In the genomic region with DNA sequence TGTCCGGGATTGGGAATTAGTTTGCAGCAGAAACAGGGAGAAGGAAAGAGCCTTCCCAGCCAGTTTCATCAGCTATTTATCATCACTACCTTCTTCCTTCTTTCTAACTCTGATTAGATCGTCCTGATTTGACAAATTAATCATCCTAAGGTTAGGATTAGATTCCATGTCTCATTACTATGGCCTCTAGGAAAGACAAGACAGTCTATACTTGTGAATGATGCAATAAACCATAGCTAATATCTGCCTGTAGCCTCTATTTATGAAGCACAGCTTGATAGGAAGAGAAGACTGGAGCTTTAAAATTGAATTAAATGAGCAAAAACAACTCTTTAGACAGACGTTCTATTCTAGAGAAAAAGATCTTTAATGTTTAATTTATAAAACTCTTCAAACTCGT, we compare ENCODE assay signal across 21 cellular contexts. TPM values are rescaled to one million over a fixed set of nuclear protein-coding genes. Genes with fewer than 3 reads are reported as not detected.
DNase-seq lines count a peak whose midpoint lies in the region; FAIRE-seq and TF ChIP-seq lines count a peak whose summit lies in the region.
"Had no signal": no experiment of that assay in that cellular context is flagged by ENCODE, and none has a peak within 500 bp of the region (broad histone marks: within the 10 kb centered on the region; RNA-seq: fewer than 3 reads in every experiment).

No MANE protein-coding gene starts in this region.

- H3K9me3 Mint-ChIP-seq in nephron = peaks cover 2% of the 10 kb centered on the region
- H3K9me3 Mint-ChIP-seq: CD8-positive, alpha-beta T cell had no signal

- no peaks in the 10 kb centered on the region for H3K36me3 ChIP-seq in bronchial epithelial cell (ENCODE audit: control insufficient read depth, insufficient read depth, low read length)
- H3K36me3 ChIP-seq: BLaER1 had no signal

- DNase-seq in D721Med (ENCODE audit: insufficient read length, low spot score) = no peak
- peak; percentile 4 for DNase-seq in NCI-H69 (lab: John Stamatoyannopoulos, UW)
- DNase-seq in bronchial epithelial cell (ENCODE audit: low read depth) = peak; percentile 41
- DNase-seq in activated gamma-delta T cell (lab: John Stamatoyannopoulos, UW) = no peak
- no peak for DNase-seq in activated CD4-positive, alpha-beta T cell treated with anti-CD3 and anti-CD28 coated beads, Interleukin-2, amount 50 U/mL, for 4 hours
- DNase-seq in COLO829 (ENCODE audit: low spot score) = no peak
- DNase-seq in effector CD4-positive, alpha-beta T cell = no peak
- DNase-seq: CD8-positive, alpha-beta T cell; DMS79 treated with DMSO at 0.1 percent for 48 hours; H7; Kasumi-1; MM.1S; NCI-H1092; NCI-H1694; NCI-H748 treated with DMSO at 0.1 percent for 48 hours; PC-3 had no signal

- H3K4me3 ChIP-seq in bronchial epithelial cell (ENCODE audit: low read depth, low read length) = no peak overlapping the region
- H3K4me3 ChIP-seq: A549, BLaER1 had no signal

- TF ChIP-seq CTCF in D721Med (IDR thresholded peaks at IDR 0.05; ENCODE audit: insufficient read depth, missing control alignments) (no peak), bronchial epithelial cell (IDR thresholded peaks at IDR 0.05; ENCODE audit: insufficient read depth, low read length, severe bottlenecking) (no peak), nephron (IDR thresholded peaks at IDR 0.05; ENCODE audit: unreplicated experiment in 3 of 3) (no peak)

- H3K36me3 Mint-ChIP-seq in nephron (ENCODE audit: low read depth) = peaks cover 10% of the 10 kb centered on the region
- H3K36me3 Mint-ChIP-seq: CD8-positive, alpha-beta T cell; IgD-negative memory B cell had no signal

- no peaks in the 10 kb centered on the region for H3K27me3 ChIP-seq in bronchial epithelial cell (ENCODE audit: control insufficient read depth, insufficient read depth, low read length)
- H3K27me3 ChIP-seq: BLaER1 had no signal

- peaks cover 7% of the 10 kb centered on the region for H3K4me1 Mint-ChIP-seq in nephron
- H3K4me1 Mint-ChIP-seq: IgD-negative memory B cell had no signal

- FAIRE-seq in D721Med (lab: Jason Lieb, UNC) (peak; percentile 76), bronchial epithelial cell (lab: Jason Lieb, UNC) (no peak)
- FAIRE-seq: A549 had no signal

- no peaks in the 10 kb centered on the region for H3K27me3 Mint-ChIP-seq in nephron (ENCODE audit: low read depth)

- no peak overlapping the region for H3K4me3 Mint-ChIP-seq in nephron
- H3K4me3 Mint-ChIP-seq: CD8-positive, alpha-beta T cell; IgD-negative memory B cell had no signal

- peak overlapping the region in 2 of 3 experiments; percentile 14 to 73 for H3K27ac Mint-ChIP-seq in nephron
- H3K27ac Mint-ChIP-seq: CD8-positive, alpha-beta T cell; IgD-negative memory B cell had no signal

RNA-seq across cellular contexts. Expression of gene FRZB, which starts 25.2 kb away (rescaled TPM):
- total RNA-seq in bronchial epithelial cell = 0.26 and 0.38 TPM in 2 replicates
- total RNA-seq: CD8-positive, alpha-beta T cell; NCI-H460 had no signal

Comparison
In these comparisons a context has a peak if more than half of its experiments do, and no peak if none do; other contexts are left out.
1. DNase-seq: peak in NCI-H69 (single experiment) and bronchial epithelial cell (single experiment); none in D721Med (single experiment), activated gamma-delta T cell (single experiment), activated CD4-positive, alpha-beta T cell treated with anti-CD3 and anti-CD28 coated beads, Interleukin-2, amount 50 U/mL, for 4 hours (0 of 2), COLO829 (single experiment) and effector CD4-positive, alpha-beta T cell (single experiment).